Comparison of ENCODE assay signal across 36 cellular contexts in the genomic region with DNA sequence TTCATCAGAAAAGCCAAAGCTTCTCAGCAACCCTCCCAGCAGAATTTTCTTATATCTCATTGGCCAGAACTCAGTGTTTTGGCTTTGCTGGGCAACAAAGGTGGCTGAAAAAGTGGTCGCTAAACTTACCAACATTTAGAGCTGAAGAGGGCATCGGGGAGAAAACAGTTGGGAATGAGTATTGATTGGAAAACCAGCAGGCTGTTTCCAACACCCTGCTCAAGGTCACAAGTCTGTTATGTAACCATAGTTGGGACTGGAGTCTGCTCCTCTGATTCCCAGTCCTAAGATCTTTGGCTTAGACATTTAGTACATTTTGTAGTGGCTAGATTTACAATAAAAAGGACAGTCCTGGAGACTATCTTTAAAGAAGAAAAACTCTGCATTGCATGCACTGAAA. TPM values are rescaled to one million over a fixed set of nuclear protein-coding genes. Genes with fewer than 3 reads are reported as not detected.
"Had no signal": no experiment of that assay in that cellular context is flagged by ENCODE, and none has a peak within 500 bp of the region (broad histone marks: within the 10 kb centered on the region; RNA-seq: fewer than 3 reads in every experiment).

No MANE protein-coding gene starts in this region.

- H3K4me3 ChIP-seq: adrenal gland, body of pancreas, breast epithelium had no signal

- H3K9me3 ChIP-seq: adrenal gland, body of pancreas, breast epithelium had no signal

- H3K27me3 ChIP-seq: body of pancreas, brain microvascular endothelial cell had no signal

- DNase-seq: activated B cell treated with CpG ODN at 0.5 μM for 24 hours; activated CD4-positive, alpha-beta memory T cell treated with anti-CD3 and anti-CD28 coated beads for 36 hours; activated CD4-positive, alpha-beta T cell treated with anti-CD3 and anti-CD28 coated beads for 4 hours; activated CD4-positive, alpha-beta T cell treated with anti-CD3 and anti-CD28 coated beads, Interleukin-2, amount 10 ng/mL, durations not matched to agents 24 days and 14 days; activated CD4-positive, alpha-beta T cell treated with anti-CD3 and anti-CD28 coated beads, Interleukin-2, amount 50 U/mL, for 1 hour; activated CD4-positive, alpha-beta T cell treated with anti-CD3 and anti-CD28 coated beads, Interleukin-2, amount 50 U/mL, for 4 hours; activated CD4-positive, CD25-positive, alpha-beta regulatory T cell treated with anti-CD3 and anti-CD28 coated beads, Interleukin-2, amount 50 U/mL, for 72 hours; activated CD8-positive, alpha-beta memory T cell treated with anti-CD3 and anti-CD28 coated beads, Interleukin-2, amount 50 U/mL, for 4 hours; activated CD8-positive, alpha-beta T cell treated with anti-CD3 and anti-CD28 coated beads for 36 hours; activated effector memory CD4-positive, alpha-beta T cell treated with anti-CD3 and anti-CD28 coated beads, Interleukin-2, amount 50 U/mL, for 16 hours; activated gamma-delta T cell treated with Interleukin-2 at 50 U/mL for 16 hours; activated naive CD4-positive, alpha-beta T cell; activated naive CD4-positive, alpha-beta T cell treated with anti-CD3 and anti-CD28 coated beads for 36 hours; activated naive CD4-positive, alpha-beta T cell treated with anti-CD3 and anti-CD28 coated beads, Interleukin-2, amount 50 U/mL, for 16 hours; activated naive CD8-positive, alpha-beta T cell treated with anti-CD3 and anti-CD28 coated beads for 36 hours; activated T-cell treated with anti-CD3 and anti-CD28 coated beads for 4 hours; activated T-cell treated with anti-CD3 and anti-CD28 coated beads, Interleukin-2, amount 50 U/mL, for 1 hour; activated T-cell treated with anti-CD3 and anti-CD28 coated beads, Interleukin-2, amount 50 U/mL, for 4 hours; activated T-cell treated with anti-CD3 and anti-CD28 coated beads, Interleukin-2, amount 50 U/mL, for 72 hours; adrenal gland; amniotic stem cell; aorta; body of pancreas; brain microvascular endothelial cell; central memory CD4-positive, alpha-beta T cell; T-helper 2 cell; T-helper 9 cell had no signal

- H3K36me3 ChIP-seq: adrenal gland, brain microvascular endothelial cell, breast epithelium had no signal

- H3K4me1 ChIP-seq: adrenal gland, body of pancreas, breast epithelium had no signal

- ATAC-seq: activated CD8-positive, alpha-beta T cell treated with anti-CD3 and anti-CD28 coated beads for 36 hours; activated naive CD4-positive, alpha-beta T cell treated with anti-CD3 and anti-CD28 coated beads, Interleukin-2, amount 50 U/mL, for 72 hours; activated T-cell treated with anti-CD3 and anti-CD28 coated beads, Interleukin-2, amount 50 U/mL, for 4 hours; activated T-cell treated with anti-CD3 and anti-CD28 coated beads, Interleukin-2, amount 50 U/mL, for 72 hours; activated T-helper 17 cell treated with anti-CD3 and anti-CD28 coated beads, Interleukin-2, amount 50 U/mL, for 72 hours; body of pancreas had no signal

- H3K27ac ChIP-seq: adrenal gland, body of pancreas, brain microvascular endothelial cell, breast epithelium, VCaP had no signal

RNA-seq across cellular contexts. Expression of a gene that starts 17.1 kb away (rescaled TPM):
- total RNA-seq: activated CD4-positive, alpha-beta memory T cell treated with anti-CD3 and anti-CD28 coated beads for 36 hours; activated CD4-positive, alpha-beta T cell treated with anti-CD3 and anti-CD28 coated beads, Interleukin-2, amount 10 ng/mL, durations not matched to agents 24 days and 14 days; activated CD8-positive, alpha-beta memory T cell treated with anti-CD3 and anti-CD28 coated beads for 36 hours; activated CD8-positive, alpha-beta T cell treated with anti-CD3 and anti-CD28 coated beads for 36 hours; activated naive CD4-positive, alpha-beta T cell treated with anti-CD3 and anti-CD28 coated beads for 36 hours; activated naive CD8-positive, alpha-beta T cell treated with anti-CD3 and anti-CD28 coated beads for 36 hours; activated T-cell treated with anti-CD3 and anti-CD28 coated beads, Interleukin-2, amount 50 U/mL, for 4 hours; activated T-cell treated with anti-CD3 and anti-CD28 coated beads, Interleukin-2, amount 50 U/mL, for 72 hours; activated T-helper 1 cell treated with anti-CD3 and anti-CD28 coated beads, Interleukin-12 subunit alpha, Interleukin-12 subunit beta, Interleukin-2, Interleukin-4 antibody, amounts not matched to agents 30 ng/mL and 10 ng/mL and 1 ng/mL, durations not matched to agents 14 hours and 24 hours and 36 hours; activated T-helper 17 cell treated with anti-CD3 and anti-CD28 coated beads, Interleukin-2, amount 50 U/mL, for 72 hours; adrenal gland; aorta; astrocyte; body of pancreas; breast epithelium; cardiac septum; cerebellum had no signal
- polyA plus RNA-seq: adrenal gland, aorta had no signal
